In genomic region chr5:54469655-54470054, GRCh38 we compare ENCODE assay signal across 8 cellular contexts. TPM values are rescaled to one million over a fixed set of nuclear protein-coding genes. Genes with fewer than 3 reads are reported as not detected.
DNase-seq lines count a peak whose midpoint lies in the region; ATAC-seq and FAIRE-seq lines count a peak whose summit lies in the region.

No MANE protein-coding gene starts in this region.

- H3K27me3 ChIP-seq in right cardiac atrium (ENCODE audit: control insufficient read depth, insufficient read depth) = no peaks in the 10 kb centered on the region

- H3K4me1 ChIP-seq in right cardiac atrium (ENCODE audit: control insufficient read depth, insufficient read depth, low read length) = peaks cover 2% of the 10 kb centered on the region

- peak; percentile 56 for DNase-seq in MV-4-11 (lab: John Stamatoyannopoulos, UW)
- DNase-seq in right cardiac atrium = no peak
- no peak for DNase-seq in kidney glomerular epithelial cell (lab: John Stamatoyannopoulos, UW)
- no peak for DNase-seq in SKM-1 treated with dmso at 0.1 percent for 144 hours (lab: John Stamatoyannopoulos, UW; ENCODE audit: unreplicated experiment)
- DNase-seq in RCC 7860 (ENCODE audit: low spot score) = no peak
- no peak for DNase-seq in AML-193 (lab: John Stamatoyannopoulos, UW)

- H3K4me3 ChIP-seq in GM08714 (ENCODE audit: low read length) (peak overlapping the region; percentile 34; the same call in 1 of the 2 replicates), right cardiac atrium (ENCODE audit: low read length) (peak overlapping the region; percentile 54)

- no peaks in the 10 kb centered on the region for H3K9me3 ChIP-seq in right cardiac atrium (ENCODE audit: control insufficient read depth, low read length)

- no peak for FAIRE-seq in RCC 7860 (lab: Jason Lieb, UNC)

- H3K27ac ChIP-seq in right cardiac atrium (ENCODE audit: low read length) = peak overlapping the region; percentile 72

- peak; percentile 89 for ATAC-seq in GM21528 (IDR thresholded peaks at IDR 0.05; ENCODE audit: low FRiP score, unreplicated experiment)
- ATAC-seq in right cardiac atrium = peak in 1 of 2 donors; percentile 52

- 24% methylated on average over 3 of the region's 3 CpGs for WGBS in right cardiac atrium

- intact Hi-C loops in right cardiac atrium (cut with DNase I) = no loop called here

RNA-seq across cellular contexts. Expression of gene HSPB3, which starts 14.2 kb away (rescaled TPM):
- 100 to 1,000 TPM; 279 to 413 (median 391) TPM for total RNA-seq in right cardiac atrium
- 644 TPM for polyA plus RNA-seq in right cardiac atrium

RNA-seq across cellular contexts. Expression of gene SNX18, which starts 47.9 kb away (rescaled TPM):
- 10 to 100 TPM; 12.0 to 14.0 (median 12.8) TPM for total RNA-seq in right cardiac atrium
- polyA plus RNA-seq in right cardiac atrium = 3.8 TPM
